Comparison of ENCODE assay signal across 17 cellular contexts in the genomic region with DNA sequence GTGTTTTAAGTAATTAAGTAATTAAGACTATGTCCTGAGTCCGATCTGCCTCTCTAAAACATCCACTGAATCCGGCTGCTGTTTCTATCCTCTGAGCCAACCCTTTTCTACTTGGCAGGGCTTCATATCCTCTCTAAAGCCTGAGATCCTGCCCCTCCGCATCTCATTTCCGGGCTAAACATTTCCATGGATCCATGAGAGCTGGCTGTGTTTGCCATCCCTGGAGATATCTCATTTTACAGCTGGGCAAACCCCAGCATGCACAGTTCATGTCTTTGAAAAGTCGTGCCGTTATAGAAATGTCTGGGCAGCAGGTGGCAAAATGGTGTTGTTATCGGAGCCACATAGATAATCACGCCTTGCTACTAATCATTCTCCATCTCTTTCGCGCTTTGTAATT.
DNase-seq lines count a peak whose midpoint lies in the region; ATAC-seq and TF ChIP-seq lines count a peak whose summit lies in the region.
"Had no signal": no experiment of that assay in that cellular context is flagged by ENCODE, and none has a peak within 500 bp of the region (broad histone marks: within the 10 kb centered on the region; RNA-seq: fewer than 3 reads in every experiment).

No MANE protein-coding gene starts in this region.

- peak overlapping the region; percentile 30 for H3K27ac Mint-ChIP-seq in nephron progenitor cell
- H3K27ac Mint-ChIP-seq: activated naive CD4-positive, alpha-beta T cell treated with anti-CD3 and anti-CD28 coated beads for 36 hours; natural killer cell had no signal

- no peak for ATAC-seq in HG02973 (IDR thresholded peaks at IDR 0.05; ENCODE audit: unreplicated experiment)
- ATAC-seq: gastroesophageal sphincter, GM12878, natural killer cell, psoas muscle had no signal

- TF ChIP-seq CTCF in nephron progenitor cell (IDR thresholded peaks at IDR 0.05) = no peak

- H3K4me1 Mint-ChIP-seq in nephron progenitor cell = no peaks in the 10 kb centered on the region
- H3K4me1 Mint-ChIP-seq: natural killer cell had no signal

- H3K4me3 Mint-ChIP-seq in nephron progenitor cell = no peak overlapping the region
- H3K4me3 Mint-ChIP-seq: activated naive CD4-positive, alpha-beta T cell treated with anti-CD3 and anti-CD28 coated beads for 36 hours; natural killer cell had no signal

- no peaks in the 10 kb centered on the region for H3K36me3 Mint-ChIP-seq in nephron progenitor cell (ENCODE audit: low read depth)
- H3K36me3 Mint-ChIP-seq: natural killer cell had no signal

- DNase-seq in DMS 273 treated with DMSO at 0.1 percent for 48 hours (lab: John Stamatoyannopoulos, UW) (peak; percentile 86), NCI-H187 treated with DMSO at 0.1 percent for 48 hours (lab: John Stamatoyannopoulos, UW) (peak; percentile 93), NCI-H524 treated with DMSO at 0.1 percent for 48 hours (lab: John Stamatoyannopoulos, UW) (peak; percentile 66), nephron progenitor cell (no peak), A172 (ENCODE audit: low spot score) (no peak)
- no peak for DNase-seq in stimulated activated CD4-positive, alpha-beta T cell treated with anti-CD3 and anti-CD28 coated beads, Interleukin-15, amount 100 ng/mL, for 24 hours
- DNase-seq: activated CD4-positive, alpha-beta T cell treated with anti-CD3 and anti-CD28 coated beads for 4 hours; activated naive CD4-positive, alpha-beta T cell treated with anti-CD3 and anti-CD28 coated beads for 36 hours; GOT3; MM.1S; natural killer cell; psoas muscle; SIG-M5; T-helper 9 cell had no signal

- peaks cover 5% of the 10 kb centered on the region for H3K9me3 Mint-ChIP-seq in nephron progenitor cell

- peaks cover 8% of the 10 kb centered on the region for H3K27me3 Mint-ChIP-seq in nephron progenitor cell (ENCODE audit: low read depth, poor library complexity)

Comparison
In these comparisons a context has a peak if more than half of its experiments do, and no peak if none do; other contexts are left out.
1. DNase-seq: peak in DMS 273 treated with DMSO at 0.1 percent for 48 hours (single experiment), NCI-H187 treated with DMSO at 0.1 percent for 48 hours (single experiment) and NCI-H524 treated with DMSO at 0.1 percent for 48 hours (single experiment); none in nephron progenitor cell (single experiment), stimulated activated CD4-positive, alpha-beta T cell treated with anti-CD3 and anti-CD28 coated beads, Interleukin-15, amount 100 ng/mL, for 24 hours (single experiment) and A172 (single experiment).